ENCODE assay signal across 18 cellular contexts in genomic region chr4:142312391-142312790, GRCh38.
DNase-seq lines count a peak whose midpoint lies in the region; ATAC-seq lines count a peak whose summit lies in the region.
"Had no signal": no experiment of that assay in that cellular context is flagged by ENCODE, and none has a peak within 500 bp of the region (broad histone marks: within the 10 kb centered on the region; RNA-seq: fewer than 3 reads in every experiment).

No MANE protein-coding gene starts in this region.

- no peaks in the 10 kb centered on the region for H3K27me3 ChIP-seq in CD4-positive, alpha-beta memory T cell (ENCODE audit: insufficient read depth, low read length)
- H3K27me3 ChIP-seq: BLaER1 had no signal

- H3K36me3 ChIP-seq in CD4-positive, alpha-beta memory T cell (ENCODE audit: insufficient read depth, low read length) = peaks cover 23% of the 10 kb centered on the region
- H3K36me3 ChIP-seq: BLaER1 had no signal

- POLR2A ChIA-PET in activated CD4-positive, alpha-beta memory T cell treated with anti-CD3 and anti-CD28 coated beads for 36 hours (lab: Charles Lee) = interaction anchor here (1.1 kb wide), 1 partner anchor 13 kb away, joined by 3 read pairs; no protein-coding TSS in a partner anchor
- POLR2A ChIA-PET in activated CD4-positive, alpha-beta memory T cell treated with anti-CD3 and anti-CD28 coated beads, Interleukin-2, amount 10 ng/mL, durations not matched to agents 7 days and 5 days (lab: Charles Lee) = interaction anchor here (1.1 kb wide), 1 partner anchor 47 kb away, joined by 3 read pairs; no protein-coding TSS in a partner anchor
- POLR2A ChIA-PET in CD4-positive, alpha-beta memory T cell (lab: Charles Lee; ENCODE audit: partially characterized antibody) = no interaction called here

- H3K4me1 ChIP-seq in CD4-positive, alpha-beta memory T cell (ENCODE audit: insufficient read depth, low read length) = peaks cover 62% of the 10 kb centered on the region

- intact Hi-C loops in activated CD4-positive, alpha-beta memory T cell treated with anti-CD3 and anti-CD28 coated beads for 36 hours (cut with micrococcal nuclease) = no loop called here
- intact Hi-C loops in CD4-positive, alpha-beta memory T cell (cut with micrococcal nuclease) = no loop called here

- in situ Hi-C loops in SK-MEL-5 (cut with HindIII; ENCODE audit: low pct_unique_long_range_greater_than_20kb, low sequenced_read_pairs) = no loop called here

- no peak overlapping the region for H3K4me3 Mint-ChIP-seq in activated CD4-positive, alpha-beta memory T cell treated with anti-CD3 and anti-CD28 coated beads for 36 hours
- no peak overlapping the region for H3K4me3 Mint-ChIP-seq in activated CD4-positive, alpha-beta memory T cell treated with anti-CD3 and anti-CD28 coated beads, Interleukin-2, amount 10 ng/mL, durations not matched to agents 7 days and 5 days
- H3K4me3 Mint-ChIP-seq in CD4-positive, alpha-beta memory T cell = no peak overlapping the region
- H3K4me3 Mint-ChIP-seq: CD8-positive, alpha-beta memory T cell had no signal

- H3K9me3 Mint-ChIP-seq in activated CD4-positive, alpha-beta memory T cell treated with anti-CD3 and anti-CD28 coated beads for 36 hours = no peaks in the 10 kb centered on the region
- H3K9me3 Mint-ChIP-seq in activated CD4-positive, alpha-beta memory T cell treated with anti-CD3 and anti-CD28 coated beads, Interleukin-2, amount 10 ng/mL, durations not matched to agents 7 days and 5 days = no peaks in the 10 kb centered on the region
- no peaks in the 10 kb centered on the region for H3K9me3 Mint-ChIP-seq in CD4-positive, alpha-beta memory T cell
- H3K9me3 Mint-ChIP-seq: CD8-positive, alpha-beta memory T cell had no signal

- peaks cover 56% of the 10 kb centered on the region for H3K4me1 Mint-ChIP-seq in activated CD4-positive, alpha-beta memory T cell treated with anti-CD3 and anti-CD28 coated beads for 36 hours (ENCODE audit: low read depth)
- peaks cover 36% of the 10 kb centered on the region for H3K4me1 Mint-ChIP-seq in activated CD4-positive, alpha-beta memory T cell treated with anti-CD3 and anti-CD28 coated beads, Interleukin-2, amount 10 ng/mL, durations not matched to agents 7 days and 5 days
- H3K4me1 Mint-ChIP-seq in CD4-positive, alpha-beta memory T cell = peaks cover 49 to 79% (median 64%) of the 10 kb centered on the region in 4 donors

- H3K27ac ChIP-seq in CD4-positive, alpha-beta memory T cell (ENCODE audit: low read depth, low read length) = no peak overlapping the region
- H3K27ac ChIP-seq: BLaER1 had no signal

- no peak overlapping the region for H3K4me3 ChIP-seq in CD4-positive, alpha-beta memory T cell (ENCODE audit: low read length in 2 of 2)
- H3K4me3 ChIP-seq: BLaER1 had no signal

- CTCF ChIA-PET in activated CD4-positive, alpha-beta memory T cell treated with anti-CD3 and anti-CD28 coated beads for 36 hours (lab: Charles Lee) = interaction anchor here (0.7 kb wide), 1 partner anchor 11 kb away, joined by 3 read pairs; no protein-coding TSS in a partner anchor
- CTCF ChIA-PET in activated CD4-positive, alpha-beta memory T cell treated with anti-CD3 and anti-CD28 coated beads, Interleukin-2, amount 10 ng/mL, durations not matched to agents 7 days and 5 days (lab: Charles Lee) = no interaction called here
- CTCF ChIA-PET in CD4-positive, alpha-beta memory T cell (lab: Charles Lee; ENCODE audit: partially characterized antibody) = interaction anchor here (1.2 kb wide), 1 partner anchor 255 kb away, joined by 3 read pairs; no protein-coding TSS in a partner anchor

- ATAC-seq in HG03432 (IDR thresholded peaks at IDR 0.05; ENCODE audit: unreplicated experiment) = no peak
- ATAC-seq: PC-3 had no signal

- H3K27ac Mint-ChIP-seq in activated CD4-positive, alpha-beta memory T cell treated with anti-CD3 and anti-CD28 coated beads for 36 hours = peak overlapping the region; percentile 2
- H3K27ac Mint-ChIP-seq in activated CD4-positive, alpha-beta memory T cell treated with anti-CD3 and anti-CD28 coated beads, Interleukin-2, amount 10 ng/mL, durations not matched to agents 7 days and 5 days = no peak overlapping the region
- peak overlapping the region in 4 of 7 donors; percentile 17 to 77 (median 54) for H3K27ac Mint-ChIP-seq in CD4-positive, alpha-beta memory T cell

- no peaks in the 10 kb centered on the region for H3K9me3 ChIP-seq in CD4-positive, alpha-beta memory T cell (ENCODE audit: control insufficient read depth in 1 of 2, low read length in 2 of 2)
- H3K9me3 ChIP-seq: BLaER1 had no signal

- H3K27me3 Mint-ChIP-seq in activated CD4-positive, alpha-beta memory T cell treated with anti-CD3 and anti-CD28 coated beads for 36 hours = no peaks in the 10 kb centered on the region
- no peaks in the 10 kb centered on the region for H3K27me3 Mint-ChIP-seq in activated CD4-positive, alpha-beta memory T cell treated with anti-CD3 and anti-CD28 coated beads, Interleukin-2, amount 10 ng/mL, durations not matched to agents 7 days and 5 days
- no peaks in the 10 kb centered on the region for H3K27me3 Mint-ChIP-seq in CD4-positive, alpha-beta memory T cell
- H3K27me3 Mint-ChIP-seq: CD8-positive, alpha-beta memory T cell had no signal

- no peak for DNase-seq in activated CD4-positive, alpha-beta memory T cell treated with anti-CD3 and anti-CD28 coated beads for 36 hours
- no peak for DNase-seq in activated CD4-positive, alpha-beta memory T cell treated with anti-CD3 and anti-CD28 coated beads, Interleukin-2, amount 10 ng/mL, durations not matched to agents 7 days and 5 days
- DNase-seq in CD4-positive, alpha-beta memory T cell = no peak
- DNase-seq in SK-MEL-5 (ENCODE audit: low read depth, low spot score) (peak; percentile 72), foreskin melanocyte (peak; percentile 82), NCI-H187 treated with DMSO at 0.1 percent for 48 hours (lab: John Stamatoyannopoulos, UW) (no peak)
- DNase-seq: CD8-positive, alpha-beta memory T cell; KBM-7; NCI-H1105; NCI-H2081 treated with DMSO at 0.1 percent for 48 hours; NCI-H2227 treated with DMSO at 0.1 percent for 48 hours; NCI-H510A treated with DMSO at 0.1 percent for 48 hours; NCI-H82; PC-3; RPMI8226; SHP77 treated with DMSO at 0.1 percent for 48 hours had no signal

- peaks cover 49% of the 10 kb centered on the region for H3K36me3 Mint-ChIP-seq in activated CD4-positive, alpha-beta memory T cell treated with anti-CD3 and anti-CD28 coated beads for 36 hours
- peaks cover 57% of the 10 kb centered on the region for H3K36me3 Mint-ChIP-seq in activated CD4-positive, alpha-beta memory T cell treated with anti-CD3 and anti-CD28 coated beads, Interleukin-2, amount 10 ng/mL, durations not matched to agents 7 days and 5 days (ENCODE audit: low read depth)
- peaks cover 52 to 71% of the 10 kb centered on the region in 2 donors for H3K36me3 Mint-ChIP-seq in CD4-positive, alpha-beta memory T cell

Comparison
In these comparisons a context has a peak if more than half of its experiments do, and no peak if none do; other contexts are left out.
1. DNase-seq: peak in SK-MEL-5 (single experiment) and foreskin melanocyte (single experiment); none in activated CD4-positive, alpha-beta memory T cell treated with anti-CD3 and anti-CD28 coated beads for 36 hours (single experiment), activated CD4-positive, alpha-beta memory T cell treated with anti-CD3 and anti-CD28 coated beads, Interleukin-2, amount 10 ng/mL, durations not matched to agents 7 days and 5 days (single experiment), CD4-positive, alpha-beta memory T cell (0 of 5) and NCI-H187 treated with DMSO at 0.1 percent for 48 hours (single experiment).